20 cellular contexts compared by ENCODE assay signal in genomic region chr11:44451706-44452105, GRCh38.
"Had no signal": no experiment of that assay in that cellular context is flagged by ENCODE, and none has a peak within 500 bp of the region (broad histone marks: within the 10 kb centered on the region; RNA-seq: fewer than 3 reads in every experiment).

No MANE protein-coding gene starts in this region.

- DNase-seq: activated CD4-positive, alpha-beta memory T cell treated with anti-CD3 and anti-CD28 coated beads, Interleukin-2, amount 10 ng/mL, durations not matched to agents 7 days and 5 days; activated CD4-positive, alpha-beta T cell treated with anti-CD3 and anti-CD28 coated beads for 1 hour; activated CD4-positive, alpha-beta T cell treated with anti-CD3 and anti-CD28 coated beads for 4 hours; activated CD4-positive, alpha-beta T cell treated with anti-CD3 and anti-CD28 coated beads, Interleukin-2, amount 10 ng/mL, durations not matched to agents 7 days and 5 days; activated CD4-positive, alpha-beta T cell treated with anti-CD3 and anti-CD28 coated beads, Interleukin-2, amount 50 U/mL, for 4 hours; activated effector memory CD4-positive, alpha-beta T cell treated with Interleukin-2 at 50 U/mL for 16 hours; activated gamma-delta T cell treated with Interleukin-2 at 50 U/mL for 16 hours; activated naive CD4-positive, alpha-beta T cell treated with anti-CD3 and anti-CD28 coated beads, Interleukin-2, amount 50 U/mL, for 16 hours; activated naive CD4-positive, alpha-beta T cell treated with Interleukin-2 at 50 U/mL for 16 hours; activated T-cell treated with anti-CD3 and anti-CD28 coated beads, Interleukin-2, amount 50 U/mL, for 4 hours; amniotic stem cell; anterior cingulate cortex; brain microvascular endothelial cell; effector CD8-positive, alpha-beta T cell; esophagus squamous epithelium; foreskin melanocyte; T-helper 2 cell had no signal

- H3K9me3 ChIP-seq: esophagus squamous epithelium, gastroesophageal sphincter had no signal

- H3K36me3 ChIP-seq: brain microvascular endothelial cell, esophagus squamous epithelium, gastroesophageal sphincter had no signal

- H3K4me1 ChIP-seq: esophagus squamous epithelium, gastroesophageal sphincter had no signal

- H3K27ac ChIP-seq: brain microvascular endothelial cell, epithelial cell of prostate, esophagus squamous epithelium, gastroesophageal sphincter had no signal

- H3K27me3 ChIP-seq: brain microvascular endothelial cell had no signal

- ATAC-seq: activated T-cell treated with anti-CD3 and anti-CD28 coated beads, Interleukin-2, amount 50 U/mL, for 4 hours; activated T-helper 17 cell treated with anti-CD3 and anti-CD28 coated beads, Interleukin-2, amount 50 U/mL, for 72 hours; gastroesophageal sphincter had no signal

- H3K4me3 ChIP-seq: esophagus squamous epithelium, gastroesophageal sphincter had no signal
